In genomic region chr17:69357701-69358100, GRCh38 we compare ENCODE assay signal across 15 cellular contexts. TPM values are rescaled to one million over a fixed set of nuclear protein-coding genes. Genes with fewer than 3 reads are reported as not detected.
DNase-seq lines count a peak whose midpoint lies in the region; ATAC-seq, FAIRE-seq and TF ChIP-seq lines count a peak whose summit lies in the region.
"Had no signal": no experiment of that assay in that cellular context is flagged by ENCODE, and none has a peak within 500 bp of the region (broad histone marks: within the 10 kb centered on the region; RNA-seq: fewer than 3 reads in every experiment).

No MANE protein-coding gene starts in this region.

- in situ Hi-C loops in Panc1 (cut with HindIII; ENCODE audit: low pct_unique_long_range_greater_than_20kb, low sequenced_read_pairs), result no loop called here

- H3K9me3 ChIP-seq in Panc1 (ENCODE audit: control insufficient read depth, insufficient read depth, low read depth, low read length), result no peaks in the 10 kb centered on the region
- H3K9me3 ChIP-seq: upper lobe of right lung had no signal

- H3K27me3 ChIP-seq in Panc1 (ENCODE audit: control insufficient read depth, insufficient read depth, low read length), result no peaks in the 10 kb centered on the region
- H3K27me3 ChIP-seq: upper lobe of right lung had no signal

- CTCF ChIA-PET in Panc1 (lab: Charles Lee), result no interaction called here

- H3K4me3 ChIP-seq in Panc1 (ENCODE audit: low read depth in 2 of 2, low read length in 2 of 2), result no peak overlapping the region
- H3K4me3 ChIP-seq: K562, upper lobe of right lung had no signal

- H3K4me1 ChIP-seq in Panc1 (ENCODE audit: control insufficient read depth, insufficient read depth, low read length), result no peaks in the 10 kb centered on the region
- H3K4me1 ChIP-seq: upper lobe of right lung had no signal

- BruUV-seq in Panc1 (replicated peaks; lab: Mats Ljungman, UMichigan), result no TSS peak

- POLR2A ChIA-PET in Panc1 (lab: Charles Lee), result no interaction called here

- ATAC-seq in Panc1 (peak; percentile 84), left lobe of liver (peak; percentile 86), HG03521 (IDR thresholded peaks at IDR 0.05; ENCODE audit: unreplicated experiment) (no peak), HG02870 (IDR thresholded peaks at IDR 0.05; ENCODE audit: unreplicated experiment) (no peak)
- ATAC-seq: K562; naive thymus-derived CD4-positive, alpha-beta T cell; upper lobe of right lung had no signal

- H3K27ac ChIP-seq in Panc1 (ENCODE audit: low read length), result no peak overlapping the region; the same call in 1 of the 2 replicates
- H3K27ac ChIP-seq: upper lobe of right lung had no signal

- peak; percentile 54 for TF ChIP-seq CTCF in Panc1 (IDR thresholded peaks at IDR 0.05)

- peak; percentile 67 for FAIRE-seq in HTR-8/SVneo (lab: Jason Lieb, UNC)
- FAIRE-seq: endothelial cell of umbilical vein, K562 had no signal

- H3K36me3 ChIP-seq in Panc1 (ENCODE audit: control insufficient read depth, insufficient read depth, low read length), result no peaks in the 10 kb centered on the region
- H3K36me3 ChIP-seq: upper lobe of right lung had no signal

- intact Hi-C loops in Panc1 (cut with micrococcal nuclease; ENCODE audit: unreplicated experiment), result no loop called here

- DNase-seq in ELR (ENCODE audit: low read depth) (peak; percentile 8), HTR-8/SVneo (ENCODE audit: insufficient read length, low spot score) (no peak), Panc1 (ENCODE audit: low read depth, low spot score) (no peak), left lobe of liver (ENCODE audit: low spot score) (no peak), T-helper 2 cell (no peak)
- DNase-seq: activated CD4-positive, CD25-positive, alpha-beta regulatory T cell treated with anti-CD3 and anti-CD28 coated beads, Interleukin-2, amount 50 U/mL, for 72 hours; activated CD8-positive, alpha-beta memory T cell treated with anti-CD3 and anti-CD28 coated beads, Interleukin-2, amount 50 U/mL, for 48 hours; naive thymus-derived CD4-positive, alpha-beta T cell; NCI-H1436; stimulated activated CD4-positive, alpha-beta T cell treated with anti-CD3 and anti-CD28 coated beads, Interleukin-4, amount 100 ng/mL, for 1 hour; upper lobe of right lung had no signal

RNA-seq across cellular contexts. Expression of gene ABCA5, which starts 30.8 kb away (rescaled TPM):
- total RNA-seq in Panc1 (2021; ENCODE audit: unreplicated experiment) (13.3 TPM), left lobe of liver (48.7 TPM)
- polyA plus RNA-seq in Panc1 (2012; ENCODE audit: insufficient read length), result 6.5 TPM

RNA-seq across cellular contexts. Expression of gene MAP2K6, which starts 56.8 kb away (rescaled TPM):
- total RNA-seq in Panc1 (2021; ENCODE audit: unreplicated experiment), result 11.8 TPM
- polyA plus RNA-seq in Panc1 (2012; ENCODE audit: insufficient read length), result 19.5 TPM
- 2.6 TPM for total RNA-seq in left lobe of liver
- polyA plus RNA-seq: K562 had no signal

Comparison
In these comparisons a context has a peak if more than half of its experiments do, and no peak if none do; other contexts are left out.
1. ATAC-seq: peak in Panc1 (single experiment) and left lobe of liver (single experiment); none in HG03521 (single experiment) and HG02870 (single experiment).